In the genomic region with DNA sequence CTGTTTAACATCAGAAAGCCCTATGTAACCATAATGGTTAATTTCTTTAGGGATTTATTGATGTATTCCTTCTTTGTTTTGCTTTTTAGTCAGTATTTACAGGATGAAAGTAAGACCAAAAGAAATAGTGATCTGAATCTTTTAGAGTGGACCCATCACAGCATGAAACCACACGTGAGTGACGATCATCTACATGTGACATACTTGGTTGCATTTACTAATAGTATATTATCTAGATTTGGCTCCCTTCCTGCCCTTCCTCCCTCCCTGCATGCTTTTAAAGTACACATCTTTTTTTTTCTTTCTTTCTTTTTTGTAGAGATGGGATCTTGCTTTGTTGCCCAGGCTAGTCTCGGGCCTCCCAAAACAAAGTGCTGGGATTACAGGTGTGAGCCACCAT, we compare ENCODE assay signal across 28 cellular contexts. TPM values are rescaled to one million over a fixed set of nuclear protein-coding genes. Genes with fewer than 3 reads are reported as not detected.
DNase-seq lines count a peak whose midpoint lies in the region; ATAC-seq, FAIRE-seq and TF ChIP-seq lines count a peak whose summit lies in the region.
"Had no signal": no experiment of that assay in that cellular context is flagged by ENCODE, and none has a peak within 500 bp of the region (broad histone marks: within the 10 kb centered on the region; RNA-seq: fewer than 3 reads in every experiment).

No MANE protein-coding gene starts in this region.

- H3K9me3 ChIP-seq in K562 (replicated peaks; ENCODE audit: control insufficient read depth, insufficient read depth, low read depth, low read length) = no peaks in the 10 kb centered on the region
- H3K9me3 ChIP-seq: BE2C, BLaER1 had no signal

- TF ChIP-seq POLR2A in K562 (conservative IDR thresholded peaks at IDR 0.05) = no peak

- no peak for TF ChIP-seq RAD21 in K562 (CRISPR knock-in tag; conservative IDR thresholded peaks at IDR 0.05 in 1 of 2, IDR thresholded peaks at IDR 0.05 in 1 of 2)

- CTCF ChIA-PET in K562 (lab: Yijun Ruan, JAX; ENCODE audit: low intra/inter-chr PET ratio) = no interaction called here
- CTCF ChIA-PET in RWPE1 (lab: Yijun Ruan, JAX) = interaction anchor here (0.7 kb wide), 1 partner anchor 186 kb away, joined by 4 read pairs; no protein-coding TSS in a partner anchor

- 91% methylated on average over 3 of the region's 3 CpGs for WGBS in K562 (ENCODE audit: insufficient coverage, low coverage, missing lambda C conversion rate)

- no peak overlapping the region for H3K27ac ChIP-seq in K562 (ENCODE audit: extremely low read depth, low read depth, low read length)
- no peak overlapping the region for H3K27ac ChIP-seq in RWPE1
- H3K27ac ChIP-seq: BLaER1 had no signal

- BruUV-seq in K562 (replicated peaks; lab: Mats Ljungman, UMichigan) = no TSS peak

- H3K36me3 ChIP-seq in K562 (ENCODE audit: control insufficient read depth, insufficient read depth, low read length) = peaks cover 42% of the 10 kb centered on the region; the same call in 2 of the 3 replicates

- no peak for ATAC-seq in activated naive CD4-positive, alpha-beta T cell treated with anti-CD3 and anti-CD28 coated beads, Interleukin-2, amount 50 U/mL, for 72 hours
- no peak for ATAC-seq in K562
- ATAC-seq: GM12878 had no signal

- peak; percentile 51 for FAIRE-seq in K562 (lab: Jason Lieb, UNC)
- FAIRE-seq: A204.1, GM12878, GM12892, GM18507 had no signal

- no peaks in the 10 kb centered on the region for H3K4me1 ChIP-seq in K562 (replicated peaks in 1 of 2; ENCODE audit: control insufficient read depth in 2 of 2, insufficient read depth in 2 of 2, low read length in 2 of 2)
- H3K4me1 ChIP-seq: BE2C had no signal

- H2AFZ ChIP-seq in K562 (ENCODE audit: low read depth, low read length) = no peak overlapping the region

- H3K4me1 Mint-ChIP-seq in neural crest cell = no peaks in the 10 kb centered on the region
- H3K4me1 Mint-ChIP-seq: CD4-positive, alpha-beta memory T cell; CD8-positive, alpha-beta memory T cell had no signal

- no peak overlapping the region for H3K9ac ChIP-seq in K562 (ENCODE audit: insufficient read depth in 1 of 2, low read depth in 2 of 2, low read length in 2 of 2)
- H3K9ac ChIP-seq: BLaER1 had no signal

- H3K36me3 Mint-ChIP-seq in activated naive CD4-positive, alpha-beta T cell treated with anti-CD3 and anti-CD28 coated beads, Interleukin-2, amount 50 U/mL, for 72 hours = peaks cover 0 to 14% of the 10 kb centered on the region in 2 donors
- H3K36me3 Mint-ChIP-seq in neural crest cell (ENCODE audit: low read depth) = peaks cover 6% of the 10 kb centered on the region

- H3K4me3 Mint-ChIP-seq in neural crest cell = no peak overlapping the region
- H3K4me3 Mint-ChIP-seq: CD14-positive monocyte; CD4-positive, alpha-beta memory T cell; CD4-positive, CD25-positive, alpha-beta regulatory T cell; CD8-positive, alpha-beta memory T cell had no signal

- no peak for TF ChIP-seq EP300 in K562 (IDR thresholded peaks at IDR 0.05; ENCODE audit: low read length)

- H3K79me2 ChIP-seq in K562 (ENCODE audit: control insufficient read depth, insufficient read depth, low read length) = no peaks in the 10 kb centered on the region

- intact Hi-C loops in K562 (cut with micrococcal nuclease) = no loop called here

- H3K9me1 ChIP-seq in K562 (ENCODE audit: control insufficient read depth, insufficient read depth, low read length) = no peaks in the 10 kb centered on the region

- POLR2A ChIA-PET in K562 (lab: Yijun Ruan, JAX) = no interaction called here
- POLR2A ChIA-PET in RWPE1 (lab: Yijun Ruan, JAX; ENCODE audit: low non-redundant PET) = no interaction called here

- in situ Hi-C loops in K562 (cut with MboI) = no loop called here

- TF ChIP-seq CTCF in K562 (IDR thresholded peaks at IDR 0.05 in 2 of 3, conservative IDR thresholded peaks at IDR 0.05 in 1 of 3; ENCODE audit: insufficient read depth in 2 of 3, low read depth in 1 of 3, low read length in 3 of 3) (no peak), neural crest cell (conservative IDR thresholded peaks at IDR 0.05) (no peak), RWPE1 (conservative IDR thresholded peaks at IDR 0.05; ENCODE audit: low read depth) (no peak)

- no peaks in the 10 kb centered on the region for H3K9me3 Mint-ChIP-seq in activated naive CD4-positive, alpha-beta T cell treated with anti-CD3 and anti-CD28 coated beads, Interleukin-2, amount 50 U/mL, for 72 hours
- H3K9me3 Mint-ChIP-seq in neural crest cell = no peaks in the 10 kb centered on the region
- H3K9me3 Mint-ChIP-seq: CD14-positive monocyte; CD4-positive, alpha-beta memory T cell; CD4-positive, CD25-positive, alpha-beta regulatory T cell; CD8-positive, alpha-beta memory T cell had no signal

- no peak overlapping the region for H3K4me3 ChIP-seq in K562
- H3K4me3 ChIP-seq: BLaER1, GM12878 had no signal

- no peaks in the 10 kb centered on the region for H4K20me1 ChIP-seq in K562 (replicated peaks; ENCODE audit: control insufficient read depth, insufficient read depth, low read length)
- H4K20me1 ChIP-seq: BLaER1 had no signal

- no peak overlapping the region for H3K4me2 ChIP-seq in K562 (ENCODE audit: insufficient read depth, low read length)
- H3K4me2 ChIP-seq: BLaER1 had no signal

- H3K27me3 ChIP-seq in K562 (ENCODE audit: control insufficient read depth in 2 of 2, insufficient read depth in 2 of 2, low read length in 2 of 2) = no peaks in the 10 kb centered on the region
- H3K27me3 ChIP-seq: BE2C, BLaER1 had no signal

- no peaks in the 10 kb centered on the region for H3K27me3 Mint-ChIP-seq in neural crest cell (ENCODE audit: low read depth)
- H3K27me3 Mint-ChIP-seq: CD4-positive, alpha-beta memory T cell; CD4-positive, CD25-positive, alpha-beta regulatory T cell; CD8-positive, alpha-beta memory T cell had no signal

- DNase-seq in activated naive CD4-positive, alpha-beta T cell treated with anti-CD3 and anti-CD28 coated beads, Interleukin-2, amount 50 U/mL, for 72 hours (ENCODE audit: low spot score in 2 of 2) = no peak
- DNase-seq in activated naive CD4-positive, alpha-beta T cell (lab: John Stamatoyannopoulos, UW) = no peak
- DNase-seq in K562 (ENCODE audit: extremely low read depth in 1 of 4, low spot score in 3 of 4) = no peak
- DNase-seq in neural crest cell (ENCODE audit: low read depth, low spot score) = no peak
- no peak for DNase-seq in HCEC 1CT
- no peak for DNase-seq in RWPE1 (ENCODE audit: low spot score)
- no peak for DNase-seq in NCI-H146 treated with DMSO at 0.1 percent for 48 hours (lab: John Stamatoyannopoulos, UW; ENCODE audit: unreplicated experiment)
- DNase-seq: 8988T; ACHN; BE2C; C1 segment of cervical spinal cord; CD4-positive, alpha-beta memory T cell; CD4-positive, CD25-positive, alpha-beta regulatory T cell; CD8-positive, alpha-beta memory T cell; COR-L47; DMS 273 treated with DMSO at 0.1 percent for 48 hours; DMS153; DMS53; DMS79; DND-41; EL; GDM1 had no signal

- H3K27ac Mint-ChIP-seq in activated naive CD4-positive, alpha-beta T cell treated with anti-CD3 and anti-CD28 coated beads, Interleukin-2, amount 50 U/mL, for 72 hours = peak overlapping the region; percentile 36 to 62
- peak overlapping the region; percentile 71 for H3K27ac Mint-ChIP-seq in neural crest cell (ENCODE audit: unreplicated experiment)
- H3K27ac Mint-ChIP-seq: CD14-positive monocyte; CD8-positive, alpha-beta memory T cell had no signal

TF ChIP-seq in K562, 482 proteins besides CTCF, POLR2A, EP300 and RAD21 (continues in another document):
- TF ChIP-seq, protein P1, sequence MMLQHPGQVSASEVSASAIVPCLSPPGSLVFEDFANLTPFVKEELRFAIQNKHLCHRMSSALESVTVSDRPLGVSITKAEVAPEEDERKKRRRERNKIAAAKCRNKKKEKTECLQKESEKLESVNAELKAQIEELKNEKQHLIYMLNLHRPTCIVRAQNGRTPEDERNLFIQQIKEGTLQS (IDR thresholded peaks at IDR 0.05) = no peak
- TF ChIP-seq, protein P1 (CRISPR knock-in tag; conservative IDR thresholded peaks at IDR 0.05) = no peak
- TF ChIP-seq ZNF699 (CRISPR knock-in tag; IDR thresholded peaks at IDR 0.05; ENCODE audit: insufficient replicate concordance) = no peak
- no peak for TF ChIP-seq POLR2AphosphoS2 (IDR thresholded peaks at IDR 0.05; ENCODE audit: low read length)
- TF ChIP-seq PRPF4 (IDR thresholded peaks at IDR 0.05; ENCODE audit: insufficient read depth, low read depth, low read length, poor library complexity, severe bottlenecking) = no peak
- no peak for TF ChIP-seq EHMT2 (IDR thresholded peaks at IDR 0.05)
- no peak for TF ChIP-seq ETV5 (CRISPR knock-in tag; IDR thresholded peaks at IDR 0.05; ENCODE audit: low read depth)
- TF ChIP-seq FOXA1 (IDR thresholded peaks at IDR 0.05; ENCODE audit: borderline replicate concordance) = no peak

RNA-seq across cellular contexts. Expression of a gene that starts 37.8 kb away (rescaled TPM):
- total RNA-seq in activated naive CD4-positive, alpha-beta T cell treated with anti-CD3 and anti-CD28 coated beads, Interleukin-2, amount 50 U/mL, for 72 hours = 10 to 100 TPM; 30.6 to 38.6 TPM
- total RNA-seq in K562 (2011; cell fraction: chromatin; rRNA removed; ENCODE audit: low replicate concordance) = 18.1 and 65.2 TPM in 2 replicates
- total RNA-seq in K562 (2011; cell fraction: nucleolus; rRNA removed) = 9.0 and 9.1 TPM in 2 replicates
- 20.3 and 21.5 TPM in 2 replicates for total RNA-seq in K562 (2011; cell fraction: nucleoplasm; rRNA removed)
- 34.9 and 54.4 TPM in 2 replicates for total RNA-seq in K562 (2014; rRNA removed)
- 48.8 and 57.6 TPM in 2 replicates for total RNA-seq in K562 (2014; rRNA removed; fragmentation: Illumina TruSeq; extraction: Trizol)
- total RNA-seq in K562 (2015; rRNA removed; fragmentation: Illumina TruSeq; extraction: Trizol) = 58.3 and 67.1 TPM in 2 replicates
- total RNA-seq in K562 (2021) = 39.6 and 41.1 TPM in 2 replicates
- polyA plus RNA-seq in K562 (2011; rRNA removed) = 18.0 and 20.8 TPM in 2 replicates
- 4.4 and 8.2 TPM in 2 replicates for polyA plus RNA-seq in K562 (2011; cell fraction: cytosol; rRNA removed)
- polyA plus RNA-seq in K562 (2011; cell fraction: nucleus; rRNA removed) = 6.3 and 9.4 TPM in 2 replicates
- polyA plus RNA-seq in K562 (2012) = 22.2 and 28.9 TPM in 2 replicates
- 37.2 and 50.0 TPM in 2 replicates for polyA plus RNA-seq in K562 (2014; fragmentation: Illumina TruSeq; extraction: Trizol)
- 10 to 100 TPM; 11.8 to 17.8 TPM for polyA plus RNA-seq in K562 (2014; fragmentation: Nextera tagmentation; extraction: Ambion mirVana)
- 31.6 and 33.2 TPM in 2 replicates for polyA plus RNA-seq in K562 (2014; rRNA removed)
- 29.4 and 33.3 TPM in 2 replicates for polyA minus RNA-seq in K562 (2011; rRNA and poly(A)+ RNA removed)
- 14.7 and 18.3 TPM in 2 replicates for polyA minus RNA-seq in K562 (2011; cell fraction: cytosol; rRNA and poly(A)+ RNA removed)
- 5.7 and 8.9 TPM in 2 replicates for polyA minus RNA-seq in K562 (2011; cell fraction: nucleus; rRNA and poly(A)+ RNA removed)
- total RNA-seq in neural crest cell = 46.7 and 55.6 TPM in 2 replicates
